8 cellular contexts compared by ENCODE assay signal in the genomic region with DNA sequence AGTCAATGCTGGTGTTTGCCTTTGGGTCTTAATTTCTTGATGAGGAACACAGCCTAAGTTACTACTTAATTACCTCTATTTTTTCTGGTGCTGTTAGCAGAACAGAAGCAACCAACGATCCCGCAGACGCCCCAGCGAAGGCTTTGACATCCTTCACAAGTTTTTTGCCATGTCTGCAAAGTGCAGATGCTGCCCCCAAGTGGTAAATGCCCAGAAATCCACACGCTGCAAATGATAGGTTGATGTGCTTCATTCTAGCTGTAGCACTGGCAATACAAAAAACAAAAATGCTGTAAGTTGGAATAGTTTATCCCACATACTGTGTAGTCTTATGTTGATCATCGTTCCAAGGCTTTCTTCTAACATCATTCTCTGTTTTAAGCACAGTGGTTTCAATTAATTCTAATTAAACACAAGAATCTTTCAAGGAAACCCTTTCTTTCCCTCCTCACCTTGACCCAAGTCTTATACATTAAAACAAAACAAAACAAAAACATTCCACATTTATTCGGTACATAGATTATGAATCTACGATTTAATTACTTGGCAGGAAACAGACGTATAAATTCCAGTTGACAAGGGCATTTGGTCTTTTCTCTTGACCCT. TPM values are rescaled to one million over a fixed set of nuclear protein-coding genes. Genes with fewer than 3 reads are reported as not detected.
A peak's percentile ranks its signal among the peaks of the same experiment; 100 is the strongest.
DNase-seq lines count a peak whose midpoint lies in the region; ATAC-seq, FAIRE-seq and TF ChIP-seq lines count a peak whose summit lies in the region.

No MANE protein-coding gene starts in this region.

- WGBS in prostate gland, result 29% methylated on average over 9 of the region's 9 CpGs

- no peak for TF ChIP-seq POLR2A in prostate gland (IDR thresholded peaks at IDR 0.05)

- ATAC-seq in HG03439 (IDR thresholded peaks at IDR 0.05; ENCODE audit: unreplicated experiment), result no peak

- H3K9me3 ChIP-seq in prostate gland, result no peaks in the 10 kb centered on the region

- intact Hi-C loops in prostate gland (cut with DNase I), result no loop called here

- H3K4me3 ChIP-seq in prostate gland, result no peak overlapping the region

- H3K4me1 ChIP-seq in prostate gland (replicated peaks), result no peaks in the 10 kb centered on the region

- H3K36me3 ChIP-seq in prostate gland, result no peaks in the 10 kb centered on the region

- peak in 9 of 14 donors; percentile 0 to 37 (median 15) for DNase-seq in C1 segment of cervical spinal cord (lab: John Stamatoyannopoulos, UW)
- peak; percentile 19 for DNase-seq in GM19240 (ENCODE audit: insufficient read length, low spot score)
- DNase-seq in HuH-7 (ENCODE audit: low spot score), result peak; percentile 18
- DNase-seq in RCC 7860 (ENCODE audit: low spot score), result peak; percentile 23
- DNase-seq in activated effector memory CD4-positive, alpha-beta T cell treated with anti-CD3 and anti-CD28 coated beads, Interleukin-2, amount 50 U/mL, for 16 hours, result peak; percentile 79
- DNase-seq in frontal cortex (ENCODE audit: low spot score in 2 of 2), result peak; percentile 25 to 34
- peak; percentile 12 for DNase-seq in prostate gland (ENCODE audit: low spot score)

- TF ChIP-seq CTCF in prostate gland (IDR thresholded peaks at IDR 0.05), result peak in 2 of 4 experiments; percentile 28 to 49

- no peak overlapping the region for H3K27ac ChIP-seq in prostate gland

- H3K27me3 ChIP-seq in prostate gland (replicated peaks; ENCODE audit: insufficient read depth), result no peaks in the 10 kb centered on the region

- FAIRE-seq in RCC 7860 (lab: Jason Lieb, UNC) (peak; percentile 34), frontal cortex (lab: Jason Lieb, UNC) (no peak)

RNA-seq across cellular contexts. Expression of a gene that starts 1.2 kb away (rescaled TPM):
- 5.7 TPM for total RNA-seq in frontal cortex
- total RNA-seq in prostate gland, result 10 to 100 TPM; 23.1 to 29.0 TPM

Comparison
In these comparisons a context has a peak if more than half of its experiments do, and no peak if none do; other contexts are left out.
1. DNase-seq: peak in every context shown above with its lines; median percentile 79 in activated effector memory CD4-positive, alpha-beta T cell treated with anti-CD3 and anti-CD28 coated beads, Interleukin-2, amount 50 U/mL, for 16 hours; 30 in frontal cortex; 23 in RCC 7860; 19 in GM19240; 18 in HuH-7; 15 in C1 segment of cervical spinal cord; 12 in prostate gland.